ENCODE assay signal across 26 cellular contexts in the genomic region with DNA sequence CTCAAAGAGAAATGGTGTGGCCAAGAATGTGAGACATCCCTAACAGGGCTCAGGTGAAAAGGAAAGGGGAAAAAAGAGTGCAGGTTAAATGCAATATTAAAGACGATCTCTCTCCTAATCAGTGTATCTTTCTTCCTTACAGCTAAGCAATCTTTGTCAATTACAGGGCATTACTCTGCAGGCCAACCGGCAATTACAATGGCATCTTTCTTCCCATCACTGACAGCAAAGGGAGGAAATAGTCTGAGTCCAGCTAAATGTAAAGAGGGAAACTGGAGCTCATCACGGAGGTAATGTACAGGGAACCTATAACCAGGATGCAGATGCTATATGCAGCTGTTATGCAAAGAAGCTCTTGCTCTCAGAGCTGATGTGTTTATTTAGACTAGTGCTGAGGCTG.
"Had no signal": no experiment of that assay in that cellular context is flagged by ENCODE, and none has a peak within 500 bp of the region (broad histone marks: within the 10 kb centered on the region; RNA-seq: fewer than 3 reads in every experiment).

No MANE protein-coding gene starts in this region.

- H3K4me1 ChIP-seq: heart right ventricle, lower lobe of right lung, stomach, suprapubic skin, tibial artery, upper lobe of right lung had no signal

- H3K27me3 ChIP-seq: brain microvascular endothelial cell, sigmoid colon, suprapubic skin, tibial artery, upper lobe of right lung had no signal

- DNase-seq: activated CD4-positive, alpha-beta memory T cell treated with anti-CD3 and anti-CD28 coated beads, Interleukin-2, amount 10 ng/mL, durations not matched to agents 7 days and 5 days; activated CD4-positive, alpha-beta T cell treated with anti-CD3 and anti-CD28 coated beads, Interleukin-2, amount 10 ng/mL, durations not matched to agents 7 days and 5 days; activated CD4-positive, CD25-positive, alpha-beta regulatory T cell treated with anti-CD3 and anti-CD28 coated beads, Interleukin-2, amount 50 U/mL, for 72 hours; activated CD8-positive, alpha-beta memory T cell treated with anti-CD3 and anti-CD28 coated beads, Interleukin-2, amount 50 U/mL, for 48 hours; activated gamma-delta T cell; activated naive CD4-positive, alpha-beta T cell treated with anti-CD3 and anti-CD28 coated beads, Interleukin-2, amount 10 ng/mL, durations not matched to agents 7 days and 5 days; activated naive CD8-positive, alpha-beta T cell treated with anti-CD3 and anti-CD28 coated beads, Interleukin-2, amount 10 ng/mL, durations not matched to agents 7 days and 5 days; activated T-cell treated with anti-CD3 and anti-CD28 coated beads, Interleukin-2, amount 50 U/mL, for 24 hours; amniotic stem cell; brain microvascular endothelial cell; cortex of kidney; heart right ventricle; kidney glomerular epithelial cell; lower lobe of right lung; mesendoderm; natural killer cell; sigmoid colon; small intestine; stimulated activated CD4-positive, alpha-beta T cell treated with anti-CD3 and anti-CD28 coated beads, Interleukin-2, amount 100 ng/mL, for 24 hours; stimulated activated naive B cell treated with anti-CD40 and anti-IgM and Interleukin-4, amounts not matched to agents 10 μg/mL and 1 μg/mL and 100 μg/mL, for 72 hours; stomach; T-helper 2 cell; tibial artery; upper lobe of right lung had no signal

- H3K36me3 ChIP-seq: brain microvascular endothelial cell, heart right ventricle, lower lobe of right lung, sigmoid colon, stomach, suprapubic skin, tibial artery, upper lobe of right lung had no signal

- ATAC-seq: heart right ventricle; left lobe of liver; lower lobe of right lung; natural killer cell; stimulated activated naive B cell treated with anti-CD40 and anti-IgM and Interleukin-4, amounts not matched to agents 10 μg/mL and 1 μg/mL and 100 μg/mL, for 72 hours; upper lobe of right lung had no signal

- H3K27ac ChIP-seq: brain microvascular endothelial cell, heart right ventricle, lower lobe of right lung, sigmoid colon, stomach, suprapubic skin, tibial artery, upper lobe of right lung had no signal

- H3K4me3 ChIP-seq: heart right ventricle, lower lobe of right lung, sigmoid colon, stomach, suprapubic skin, tibial artery, upper lobe of right lung had no signal
